Comparison of ENCODE assay signal across 14 cellular contexts in genomic region chr3:152355744-152356665, GRCh38.
DNase-seq lines count a peak whose midpoint lies in the region; ATAC-seq and TF ChIP-seq lines count a peak whose summit lies in the region.
"Had no signal": no experiment of that assay in that cellular context is flagged by ENCODE, and none has a peak within 500 bp of the region (broad histone marks: within the 10 kb centered on the region; RNA-seq: fewer than 3 reads in every experiment).

No MANE protein-coding gene starts in this region.

- no peaks in the 10 kb centered on the region for H3K27me3 Mint-ChIP-seq in activated naive CD4-positive, alpha-beta T cell treated with anti-CD3 and anti-CD28 coated beads, Interleukin-2, amount 50 U/mL, for 24 hours
- H3K27me3 Mint-ChIP-seq in activated naive CD8-positive, alpha-beta T cell, result no peaks in the 10 kb centered on the region

- H3K27ac Mint-ChIP-seq in activated naive CD4-positive, alpha-beta T cell treated with anti-CD3 and anti-CD28 coated beads, Interleukin-2, amount 50 U/mL, for 24 hours, result peak overlapping the region; percentile 82
- H3K27ac Mint-ChIP-seq in activated naive CD8-positive, alpha-beta T cell, result peak overlapping the region; percentile 61

- H3K4me1 Mint-ChIP-seq in activated naive CD4-positive, alpha-beta T cell treated with anti-CD3 and anti-CD28 coated beads, Interleukin-2, amount 50 U/mL, for 24 hours, result peaks cover 80% of the 10 kb centered on the region
- H3K4me1 Mint-ChIP-seq in activated naive CD8-positive, alpha-beta T cell (ENCODE audit: low read depth), result peaks cover 80% of the 10 kb centered on the region

- H3K4me1 ChIP-seq in left ventricle myocardium inferior (peaks cover 92% of the 10 kb centered on the region), subcutaneous abdominal adipose tissue (ENCODE audit: control insufficient read depth in 5 of 5, insufficient read depth in 5 of 5, low read length in 5 of 5) (peaks cover 3 to 17% (median 8%) of the 10 kb centered on the region in 5 donors)

- no peak for TF ChIP-seq CTCF in left ventricle myocardium inferior (IDR thresholded peaks at IDR 0.05; ENCODE audit: borderline replicate concordance)

- H3K27me3 ChIP-seq in left ventricle myocardium inferior (ENCODE audit: low read depth) (no peaks in the 10 kb centered on the region), subcutaneous abdominal adipose tissue (ENCODE audit: control insufficient read depth in 5 of 5, insufficient read depth in 4 of 5, low read length in 5 of 5) (no peaks in the 10 kb centered on the region)
- H3K27me3 ChIP-seq: heart left ventricle had no signal

- no peaks in the 10 kb centered on the region for H3K36me3 ChIP-seq in left ventricle myocardium inferior
- no peaks in the 10 kb centered on the region for H3K36me3 ChIP-seq in subcutaneous abdominal adipose tissue (ENCODE audit: control insufficient read depth in 5 of 5, insufficient read depth in 5 of 5, low read length in 5 of 5)

- no peak for DNase-seq in activated naive CD4-positive, alpha-beta T cell treated with Interleukin-2 at 50 U/mL for 16 hours
- no peak for DNase-seq in left ventricle myocardium inferior
- DNase-seq: heart left ventricle; kidney glomerular epithelial cell; MV-4-11; NCI-H2107; NCI-H82; stimulated activated CD4-positive, alpha-beta T cell treated with anti-CD3 and anti-CD28 coated beads, Interleukin-4, amount 100 ng/mL, for 4 hours had no signal

- H3K36me3 Mint-ChIP-seq in activated naive CD4-positive, alpha-beta T cell treated with anti-CD3 and anti-CD28 coated beads, Interleukin-2, amount 50 U/mL, for 24 hours, result peaks cover 36% of the 10 kb centered on the region
- H3K36me3 Mint-ChIP-seq in activated naive CD8-positive, alpha-beta T cell, result peaks cover 17% of the 10 kb centered on the region

- peak overlapping the region; percentile 17 for H3K27ac ChIP-seq in left ventricle myocardium inferior (replicated peaks)
- H3K27ac ChIP-seq in subcutaneous abdominal adipose tissue (ENCODE audit: low read depth, low read length), result peak overlapping the region; percentile 64

- ATAC-seq in HG03457 (IDR thresholded peaks at IDR 0.05; ENCODE audit: unreplicated experiment), result no peak
- no peak for ATAC-seq in HG02981 (IDR thresholded peaks at IDR 0.05; ENCODE audit: unreplicated experiment)
- ATAC-seq in GM19395 (IDR thresholded peaks at IDR 0.05; ENCODE audit: unreplicated experiment), result no peak

- no peak overlapping the region for H3K4me3 Mint-ChIP-seq in activated naive CD4-positive, alpha-beta T cell treated with anti-CD3 and anti-CD28 coated beads, Interleukin-2, amount 50 U/mL, for 24 hours
- no peak overlapping the region for H3K4me3 Mint-ChIP-seq in activated naive CD8-positive, alpha-beta T cell

- peak overlapping the region in 3 of 5 donors; percentile 20 to 74 (median 28) for H3K9ac ChIP-seq in subcutaneous abdominal adipose tissue (ENCODE audit: low read length in 5 of 5)

- no peaks in the 10 kb centered on the region for H3K9me3 Mint-ChIP-seq in activated naive CD4-positive, alpha-beta T cell treated with anti-CD3 and anti-CD28 coated beads, Interleukin-2, amount 50 U/mL, for 24 hours
- H3K9me3 Mint-ChIP-seq in activated naive CD8-positive, alpha-beta T cell (ENCODE audit: low read depth), result no peaks in the 10 kb centered on the region

- H3K9me3 ChIP-seq in left ventricle myocardium inferior (replicated peaks), result no peaks in the 10 kb centered on the region
- no peaks in the 10 kb centered on the region for H3K9me3 ChIP-seq in subcutaneous abdominal adipose tissue (ENCODE audit: control insufficient read depth in 5 of 5, low read length in 5 of 5)
- H3K9me3 ChIP-seq: heart left ventricle had no signal

- intact Hi-C loops in left ventricle myocardium inferior (cut with micrococcal nuclease), result no loop called here

- no peak overlapping the region for H3K4me3 ChIP-seq in left ventricle myocardium inferior
- H3K4me3 ChIP-seq in subcutaneous abdominal adipose tissue (ENCODE audit: low read depth in 1 of 5, low read length in 5 of 5), result no peak overlapping the region
- H3K4me3 ChIP-seq: heart left ventricle had no signal
